7 cellular contexts compared by ENCODE assay signal in the genomic region with DNA sequence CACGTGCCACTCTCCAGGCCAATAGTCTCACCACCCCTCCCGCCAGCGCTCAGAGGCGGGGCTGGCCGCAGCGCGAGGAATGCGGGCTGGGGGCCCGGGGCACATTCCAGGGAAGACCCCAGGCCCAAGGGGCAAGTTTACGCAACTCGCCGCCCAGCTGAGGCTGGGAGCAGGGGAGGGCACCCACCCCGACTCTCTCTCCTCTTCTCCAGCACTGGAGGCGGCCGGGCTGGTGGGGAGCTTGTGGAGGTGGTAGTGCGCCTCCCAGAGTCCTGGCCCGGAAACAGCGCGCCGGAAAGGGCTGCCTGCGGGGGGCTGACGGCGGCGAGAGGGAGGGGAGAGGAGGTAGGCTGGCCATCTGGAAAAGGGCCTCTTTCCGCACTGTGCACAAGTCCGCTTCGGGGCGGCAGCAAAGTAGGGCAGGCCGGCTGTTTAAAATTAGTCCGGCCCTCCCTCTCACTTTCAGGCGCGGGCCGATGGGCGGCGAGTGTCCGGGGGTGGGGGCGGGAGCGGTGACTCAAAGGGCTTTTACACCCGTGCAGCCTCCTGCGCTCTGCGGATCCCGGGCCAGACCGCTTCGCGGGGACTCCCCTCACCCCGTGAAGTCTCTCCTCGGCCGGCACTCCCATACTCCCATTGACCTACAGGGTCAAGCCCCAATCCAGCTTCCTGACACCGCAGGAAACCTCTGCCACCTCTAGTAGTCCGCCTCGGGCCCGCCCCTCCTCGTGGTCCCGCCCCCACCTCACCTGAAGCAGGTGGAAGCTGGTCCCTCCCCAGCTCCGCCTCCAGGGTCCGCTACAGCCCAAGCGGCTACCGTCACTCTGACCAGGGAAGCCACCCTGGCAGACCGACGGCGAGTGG. TPM values are rescaled to one million over a fixed set of nuclear protein-coding genes. Genes with fewer than 3 reads are reported as not detected.
DNase-seq lines count a peak whose midpoint lies in the region; ATAC-seq and TF ChIP-seq lines count a peak whose summit lies in the region.

No MANE protein-coding gene starts in this region.

- no peaks in the 10 kb centered on the region for H3K9me3 ChIP-seq in effector memory CD4-positive, alpha-beta T cell (ENCODE audit: control insufficient read depth, low read length)

- H3K4me3 ChIP-seq in GM12864 (ENCODE audit: low read depth, low read length), result peak overlapping the region; percentile 85
- peak overlapping the region; percentile 69 for H3K4me3 ChIP-seq in effector memory CD4-positive, alpha-beta T cell (ENCODE audit: insufficient read depth, low read depth, low read length, poor library complexity, severe bottlenecking)

- peak overlapping the region; percentile 90 for H3K4me3 Mint-ChIP-seq in activated CD4-positive, alpha-beta memory T cell treated with anti-CD3 and anti-CD28 coated beads for 36 hours
- H3K4me3 Mint-ChIP-seq in stimulated activated naive B cell treated with anti-CD40 and anti-IgM and Interleukin-4, amounts not matched to agents 10 μg/mL and 1 μg/mL and 100 μg/mL, for 72 hours, result peak overlapping the region; percentile 92 to 96

- POLR2A ChIA-PET in activated CD4-positive, alpha-beta memory T cell treated with anti-CD3 and anti-CD28 coated beads for 36 hours (lab: Charles Lee), result interaction anchor here (1.1 to 5.0 kb wide), 4 partner anchors 19 to 317 kb away, joined by 3 to 37 read pairs (median 3); partner anchors contain the start of genes ATP6V0D1, MATCAP1 and TMEM208

- H3K27me3 ChIP-seq in effector memory CD4-positive, alpha-beta T cell (replicated peaks; ENCODE audit: control insufficient read depth, insufficient read depth, low read length, poor library complexity, severe bottlenecking), result peaks cover 4% of the 10 kb centered on the region

- peak; percentile 28 for ATAC-seq in HG02642 (IDR thresholded peaks at IDR 0.05; ENCODE audit: poor library complexity, unreplicated experiment)
- peak; percentile 26 to 33 for ATAC-seq in stimulated activated naive B cell treated with anti-CD40 and anti-IgM and Interleukin-4, amounts not matched to agents 10 μg/mL and 1 μg/mL and 100 μg/mL, for 72 hours (replicated peaks)

- H3K4me1 ChIP-seq in effector memory CD4-positive, alpha-beta T cell (ENCODE audit: control insufficient read depth, insufficient read depth, low read length, poor library complexity, severe bottlenecking), result peaks cover 51% of the 10 kb centered on the region

- H3K27ac Mint-ChIP-seq in activated CD4-positive, alpha-beta memory T cell treated with anti-CD3 and anti-CD28 coated beads for 36 hours, result peak overlapping the region; percentile 86
- H3K27ac Mint-ChIP-seq in stimulated activated naive B cell treated with anti-CD40 and anti-IgM and Interleukin-4, amounts not matched to agents 10 μg/mL and 1 μg/mL and 100 μg/mL, for 72 hours, result peak overlapping the region; percentile 92

- H3K27ac ChIP-seq in effector memory CD4-positive, alpha-beta T cell (ENCODE audit: insufficient read depth, low read length, poor library complexity, severe bottlenecking), result peak overlapping the region; percentile 92

- H3K4me1 Mint-ChIP-seq in activated CD4-positive, alpha-beta memory T cell treated with anti-CD3 and anti-CD28 coated beads for 36 hours (ENCODE audit: low read depth), result peaks cover 51% of the 10 kb centered on the region
- H3K4me1 Mint-ChIP-seq in stimulated activated naive B cell treated with anti-CD40 and anti-IgM and Interleukin-4, amounts not matched to agents 10 μg/mL and 1 μg/mL and 100 μg/mL, for 72 hours, result peaks cover 42 to 77% of the 10 kb centered on the region in 2 donors

- no peaks in the 10 kb centered on the region for H3K36me3 ChIP-seq in effector memory CD4-positive, alpha-beta T cell (ENCODE audit: control insufficient read depth, insufficient read depth, low read length)

- CTCF ChIA-PET in activated CD4-positive, alpha-beta memory T cell treated with anti-CD3 and anti-CD28 coated beads for 36 hours (lab: Charles Lee), result interaction anchor here (1.0 to 2.0 kb wide), 4 partner anchors 9 to 147 kb away, joined by 4 to 10 read pairs (median 7); partner anchors contain the start of genes TMEM208 and TPPP3

- DNase-seq in GM12864 (ENCODE audit: low read depth) (peak; percentile 40), NCI-H345 treated with DMSO at 0.1 percent for 48 hours (lab: John Stamatoyannopoulos, UW; ENCODE audit: unreplicated experiment) (peak; percentile 19), medulla oblongata (ENCODE audit: extremely low spot score) (peak; percentile 66)
- DNase-seq in activated CD4-positive, alpha-beta memory T cell treated with anti-CD3 and anti-CD28 coated beads for 36 hours, result peak; percentile 76
- DNase-seq in effector memory CD4-positive, alpha-beta T cell, result peak; percentile 46 to 50 (median 47)
- DNase-seq in stimulated activated naive B cell treated with anti-CD40 and anti-IgM and Interleukin-4, amounts not matched to agents 10 μg/mL and 1 μg/mL and 100 μg/mL, for 72 hours, result peak; percentile 69

- peaks cover 1% of the 10 kb centered on the region for H3K27me3 Mint-ChIP-seq in activated CD4-positive, alpha-beta memory T cell treated with anti-CD3 and anti-CD28 coated beads for 36 hours
- H3K27me3 Mint-ChIP-seq in stimulated activated naive B cell treated with anti-CD40 and anti-IgM and Interleukin-4, amounts not matched to agents 10 μg/mL and 1 μg/mL and 100 μg/mL, for 72 hours, result peaks cover 16 to 18% of the 10 kb centered on the region in 2 donors

- intact Hi-C loops in activated CD4-positive, alpha-beta memory T cell treated with anti-CD3 and anti-CD28 coated beads for 36 hours (cut with micrococcal nuclease), result loop anchor here (2.0 to 10.0 kb wide), 4 partner anchors 32 to 418 kb away; partner anchors contain the start of genes ACD, C16orf86, ENKD1 and FBXL8

- peak; percentile 49 for TF ChIP-seq CTCF in GM12864 (IDR thresholded peaks at IDR 0.05; ENCODE audit: low read depth, low read length, missing control alignments)

- H3K36me3 Mint-ChIP-seq in activated CD4-positive, alpha-beta memory T cell treated with anti-CD3 and anti-CD28 coated beads for 36 hours, result peaks cover 4% of the 10 kb centered on the region
- peaks cover 3 to 8% of the 10 kb centered on the region in 2 donors for H3K36me3 Mint-ChIP-seq in stimulated activated naive B cell treated with anti-CD40 and anti-IgM and Interleukin-4, amounts not matched to agents 10 μg/mL and 1 μg/mL and 100 μg/mL, for 72 hours

- no peaks in the 10 kb centered on the region for H3K9me3 Mint-ChIP-seq in activated CD4-positive, alpha-beta memory T cell treated with anti-CD3 and anti-CD28 coated beads for 36 hours
- no peaks in the 10 kb centered on the region for H3K9me3 Mint-ChIP-seq in stimulated activated naive B cell treated with anti-CD40 and anti-IgM and Interleukin-4, amounts not matched to agents 10 μg/mL and 1 μg/mL and 100 μg/mL, for 72 hours

RNA-seq across cellular contexts. Expression of gene FHOD1, which starts 1.0 kb away (rescaled TPM):
- 100 to 1,000 TPM in 1 of 2 experiments, 10 to 100 TPM in 1; 96.3 to 111 TPM for total RNA-seq in activated CD4-positive, alpha-beta memory T cell treated with anti-CD3 and anti-CD28 coated beads for 36 hours

RNA-seq across cellular contexts. Expression of gene SLC9A5, which starts 2.5 kb away (rescaled TPM):
- total RNA-seq in activated CD4-positive, alpha-beta memory T cell treated with anti-CD3 and anti-CD28 coated beads for 36 hours, result 1 to 10 TPM; 5.9 to 6.1 TPM

RNA-seq across cellular contexts. Expression of gene TMEM208, which starts 19.4 kb away (rescaled TPM):
- 10 to 100 TPM; 36.7 to 39.3 TPM for total RNA-seq in activated CD4-positive, alpha-beta memory T cell treated with anti-CD3 and anti-CD28 coated beads for 36 hours

RNA-seq across cellular contexts. Expression of gene PLEKHG4, which starts 33.0 kb away (rescaled TPM):
- 10 to 100 TPM; 22.7 to 24.6 TPM for total RNA-seq in activated CD4-positive, alpha-beta memory T cell treated with anti-CD3 and anti-CD28 coated beads for 36 hours

RNA-seq across cellular contexts. Expression of gene ELMO3, which starts 47.4 kb away (rescaled TPM):
- total RNA-seq in activated CD4-positive, alpha-beta memory T cell treated with anti-CD3 and anti-CD28 coated beads for 36 hours, result 1 to 10 TPM; 5.1 to 5.9 TPM

Comparison
In these comparisons a context has a peak if more than half of its experiments do, and no peak if none do; other contexts are left out.
1. Peak in every context shown above with its lines: DNase-seq, ATAC-seq, H3K4me3 ChIP-seq and H3K27ac ChIP-seq.
2. DNase-seq: peak in every context shown above with its lines; median percentile 76 in activated CD4-positive, alpha-beta memory T cell treated with anti-CD3 and anti-CD28 coated beads for 36 hours; 69 in stimulated activated naive B cell treated with anti-CD40 and anti-IgM and Interleukin-4, amounts not matched to agents 10 μg/mL and 1 μg/mL and 100 μg/mL, for 72 hours; 66 in medulla oblongata; 47 in effector memory CD4-positive, alpha-beta T cell; 40 in GM12864; 19 in NCI-H345 treated with DMSO at 0.1 percent for 48 hours.